13 cellular contexts compared by ENCODE assay signal in genomic region chr4:8280158-8280875, GRCh38. TPM values are rescaled to one million over a fixed set of nuclear protein-coding genes. Genes with fewer than 3 reads are reported as not detected.
"Had no signal": no experiment of that assay in that cellular context is flagged by ENCODE, and none has a peak within 500 bp of the region (broad histone marks: within the 10 kb centered on the region; RNA-seq: fewer than 3 reads in every experiment).

No MANE protein-coding gene starts in this region.

- DNase-seq: activated CD4-positive, alpha-beta T cell treated with anti-CD3 and anti-CD28 coated beads for 48 hours; activated CD8-positive, alpha-beta memory T cell treated with anti-CD3 and anti-CD28 coated beads, Interleukin-2, amount 50 U/mL, for 48 hours; activated CD8-positive, alpha-beta T cell treated with anti-CD3 and anti-CD28 coated beads, Interleukin-2, amount 10 ng/mL, durations not matched to agents 7 days and 5 days; activated naive CD4-positive, alpha-beta T cell; activated naive CD8-positive, alpha-beta T cell treated with anti-CD3 and anti-CD28 coated beads, Interleukin-2, amount 50 U/mL, for 24 hours; central memory CD4-positive, alpha-beta T cell; islet precursor cell; stimulated activated CD4-positive, alpha-beta T cell treated with anti-CD3 and anti-CD28 coated beads, Interleukin-2, amount 100 ng/mL, for 48 hours; stimulated activated CD8-positive, alpha-beta memory T cell treated with anti-CD3 and anti-CD28 coated beads, Interleukin-4, amount 100 ng/mL, for 48 hours; testis had no signal

- H3K9me3 ChIP-seq: right lobe of liver, testis had no signal

- H3K4me1 ChIP-seq: right lobe of liver had no signal

- H3K4me3 ChIP-seq: right lobe of liver, testis had no signal

- H3K36me3 ChIP-seq: right lobe of liver had no signal

- ATAC-seq: activated CD8-positive, alpha-beta T cell treated with anti-CD3 and anti-CD28 coated beads, Interleukin-2, amount 10 ng/mL, durations not matched to agents 7 days and 5 days; activated naive CD8-positive, alpha-beta T cell treated with anti-CD3 and anti-CD28 coated beads, Interleukin-2, amount 50 U/mL, for 24 hours; esophagus mucosa; right lobe of liver; SK-N-SH treated with all-trans-retinoic acid at 6 μM for 48 hours had no signal

- H3K27ac ChIP-seq: right lobe of liver, testis had no signal

- H3K27me3 ChIP-seq: right lobe of liver, testis had no signal

RNA-seq across cellular contexts. Expression of gene HTRA3, which starts 10.8 kb away (rescaled TPM):
- total RNA-seq: activated CD8-positive, alpha-beta T cell treated with anti-CD3 and anti-CD28 coated beads, Interleukin-2, amount 10 ng/mL, durations not matched to agents 7 days and 5 days had no signal
